8 cellular contexts compared by ENCODE assay signal in the genomic region with DNA sequence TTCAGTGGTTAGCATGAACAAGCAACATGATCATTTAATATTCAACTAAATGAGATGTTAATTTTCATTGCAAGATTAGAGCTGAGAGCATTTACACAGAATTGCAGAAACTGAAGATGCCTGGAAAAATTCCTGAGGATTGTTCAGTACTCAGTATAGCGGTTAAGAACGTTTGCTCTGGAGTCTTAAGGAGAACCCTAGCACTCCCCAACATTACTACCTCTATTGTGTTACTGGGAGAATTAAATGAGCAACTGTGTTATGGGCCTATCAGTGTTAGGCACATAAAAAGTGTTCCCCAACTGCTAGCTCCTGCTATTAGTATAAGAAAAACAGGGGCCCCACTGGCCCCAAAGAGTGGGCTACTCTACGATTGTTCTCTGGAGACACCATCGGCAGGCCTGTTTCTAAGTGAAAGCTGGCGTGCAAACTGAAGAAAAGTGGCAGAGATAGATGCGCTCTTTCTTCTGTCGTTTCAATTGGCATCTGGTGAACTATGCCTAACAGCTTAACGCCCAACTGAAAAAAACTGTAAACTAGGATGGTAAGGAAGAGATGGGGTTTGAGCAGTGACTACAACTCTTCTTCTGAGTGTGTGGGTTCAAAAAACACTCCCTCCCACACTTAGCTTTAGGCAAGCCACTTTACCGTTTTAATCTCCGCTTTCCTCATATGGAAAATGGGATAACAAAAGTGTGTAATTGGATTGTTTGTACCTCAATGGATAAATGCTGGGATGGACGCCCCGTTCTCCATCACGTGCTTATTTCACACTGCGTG. TPM values are rescaled to one million over a fixed set of nuclear protein-coding genes. Genes with fewer than 3 reads are reported as not detected.
DNase-seq lines count a peak whose midpoint lies in the region; ATAC-seq and TF ChIP-seq lines count a peak whose summit lies in the region.

No MANE protein-coding gene starts in this region.

- ATAC-seq in heart left ventricle (no peak), Right ventricle myocardium superior (ENCODE audit: poor library complexity) (no peak), memory B cell (ENCODE audit: low read depth) (no peak), HG02798 (IDR thresholded peaks at IDR 0.05; ENCODE audit: poor library complexity, unreplicated experiment) (no peak)

- H3K9me3 ChIP-seq in heart left ventricle (no peaks in the 10 kb centered on the region), uterus (no peaks in the 10 kb centered on the region)

- H3K27me3 ChIP-seq in heart left ventricle (no peaks in the 10 kb centered on the region), uterus (no peaks in the 10 kb centered on the region)

- 40 to 50% (median 47%) methylated on average over 14 of the region's 14 CpGs for WGBS in heart left ventricle, 4 donors

- TF ChIP-seq POLR2A in heart left ventricle (IDR thresholded peaks at IDR 0.05) (no peak), uterus (IDR thresholded peaks at IDR 0.05) (no peak)

- H3K36me3 Mint-ChIP-seq in memory B cell, result no peaks in the 10 kb centered on the region

- in situ Hi-C loops in astrocyte of the cerebellum (cut with HindIII; ENCODE audit: low sequenced_read_pairs), result no loop called here

- H3K4me1 Mint-ChIP-seq in memory B cell, result peaks cover 14% of the 10 kb centered on the region

- H3K9me3 Mint-ChIP-seq in memory B cell, result no peaks in the 10 kb centered on the region

- peak overlapping the region in 7 of 12 donors; percentile 56 to 91 (median 81) for H3K27ac ChIP-seq in heart left ventricle
- H3K27ac ChIP-seq in uterus, result peak overlapping the region; percentile 75 to 84

- H3K4me3 ChIP-seq in heart left ventricle (peak overlapping the region; percentile 64 to 99 (median 90)), astrocyte of the cerebellum (ENCODE audit: low read depth, low read length) (peak overlapping the region; percentile 87), uterus (peak overlapping the region; percentile 65 to 90)

- DNase-seq in heart left ventricle (no peak), Right ventricle myocardium superior (no peak), astrocyte of the cerebellum (ENCODE audit: low read depth) (no peak), memory B cell (ENCODE audit: low spot score in 2 of 2) (no peak), uterus (no peak), NCI-H2081 (lab: John Stamatoyannopoulos, UW) (no peak), HuH-7 (ENCODE audit: low spot score) (no peak)

- TF ChIP-seq CTCF in heart left ventricle (IDR thresholded peaks at IDR 0.05) (no peak), astrocyte of the cerebellum (IDR thresholded peaks at IDR 0.05; ENCODE audit: low read depth, low read length, missing control alignments) (no peak), uterus (IDR thresholded peaks at IDR 0.05) (no peak)

- peak overlapping the region; percentile 49 for H3K27ac Mint-ChIP-seq in memory B cell

- H3K36me3 ChIP-seq in heart left ventricle, result peaks cover 0 to 4% (median 0%) of the 10 kb centered on the region in 9 donors
- no peaks in the 10 kb centered on the region for H3K36me3 ChIP-seq in uterus

- intact Hi-C loops in heart left ventricle (cut with DNase I) (loop anchor here in 6 of 10 donors (5.0 to 10.0 kb wide), 5 partner anchors 51 to 181 kb away; no protein-coding TSS in a partner anchor), Right ventricle myocardium superior (cut with DNase I) (no loop called here), uterus (cut with DNase I; ENCODE audit: low total_unique reads) (no loop called here)

- peak overlapping the region; percentile 92 for H3K4me3 Mint-ChIP-seq in memory B cell

- H3K27me3 Mint-ChIP-seq in memory B cell, result no peaks in the 10 kb centered on the region

- H3K4me1 ChIP-seq in heart left ventricle (peaks cover 0 to 64% (median 27%) of the 10 kb centered on the region in 12 donors), uterus (peaks cover 0 to 16% of the 10 kb centered on the region in 2 donors)

RNA-seq across cellular contexts. Expression of gene CDR2, which starts 1.3 kb away (rescaled TPM):
- total RNA-seq in heart left ventricle, result 10 to 100 TPM in 1 of 9 donors, 1 to 10 TPM in 8; 4.7 to 12.4 (median 6.0) TPM
- 1 to 10 TPM; 3.7 to 8.4 TPM for polyA plus RNA-seq in heart left ventricle
- 5.2 TPM for total RNA-seq in Right ventricle myocardium superior
- 10 to 100 TPM; 12.1 to 55.7 (median 21.7) TPM for total RNA-seq in uterus

Comparison
In these comparisons a context has a peak if more than half of its experiments do, and no peak if none do; other contexts are left out.
1. intact Hi-C loops: an anchor here in heart left ventricle (5.0 to 10.0 kb wide); none called in Right ventricle myocardium superior and uterus.